19 cellular contexts compared by ENCODE assay signal in genomic region chr1:111480682-111481081, GRCh38. TPM values are rescaled to one million over a fixed set of nuclear protein-coding genes. Genes with fewer than 3 reads are reported as not detected.
"Had no signal": no experiment of that assay in that cellular context is flagged by ENCODE, and none has a peak within 500 bp of the region (broad histone marks: within the 10 kb centered on the region; RNA-seq: fewer than 3 reads in every experiment).

No MANE protein-coding gene starts in this region.

- H3K36me3 ChIP-seq: right atrium auricular region, uterus had no signal

- H3K4me3 ChIP-seq: right atrium auricular region, tibial artery, uterus had no signal

- H3K9me3 Mint-ChIP-seq: natural killer cell treated with Interleukin-12 subunit alpha and Interleukin-12 subunit beta and Interleukin-15 and Interleukin-18, amount 100 ng/mL, for 72 hours; stimulated activated naive B cell treated with anti-CD40 and anti-IgM and Interleukin-4, amounts not matched to agents 10 μg/mL and 1 μg/mL and 100 μg/mL, for 72 hours had no signal

- H3K4me1 ChIP-seq: uterus had no signal

- H3K27ac Mint-ChIP-seq: activated T-helper 17 cell treated with anti-CD3 and anti-CD28 coated beads, Interleukin-2, amount 50 U/mL, for 72 hours; natural killer cell treated with Interleukin-12 subunit alpha and Interleukin-12 subunit beta and Interleukin-15 and Interleukin-18, amount 100 ng/mL, for 72 hours; progenitor cell of endocrine pancreas; stimulated activated naive B cell treated with anti-CD40 and anti-IgM and Interleukin-4, amounts not matched to agents 10 μg/mL and 1 μg/mL and 100 μg/mL, for 72 hours had no signal

- ATAC-seq: activated T-helper 17 cell treated with anti-CD3 and anti-CD28 coated beads, Interleukin-2, amount 50 U/mL, for 72 hours; natural killer cell treated with Interleukin-12 subunit alpha and Interleukin-12 subunit beta and Interleukin-15 and Interleukin-18, amount 100 ng/mL, for 72 hours; stimulated activated naive B cell treated with anti-CD40 and anti-IgM and Interleukin-4, amounts not matched to agents 10 μg/mL and 1 μg/mL and 100 μg/mL, for 72 hours had no signal

- H3K4me3 Mint-ChIP-seq: activated T-helper 17 cell treated with anti-CD3 and anti-CD28 coated beads, Interleukin-2, amount 50 U/mL, for 72 hours; natural killer cell treated with Interleukin-12 subunit alpha and Interleukin-12 subunit beta and Interleukin-15 and Interleukin-18, amount 100 ng/mL, for 72 hours; stimulated activated naive B cell treated with anti-CD40 and anti-IgM and Interleukin-4, amounts not matched to agents 10 μg/mL and 1 μg/mL and 100 μg/mL, for 72 hours had no signal

- H3K27me3 Mint-ChIP-seq: activated T-helper 17 cell treated with anti-CD3 and anti-CD28 coated beads, Interleukin-2, amount 50 U/mL, for 72 hours; natural killer cell treated with Interleukin-12 subunit alpha and Interleukin-12 subunit beta and Interleukin-15 and Interleukin-18, amount 100 ng/mL, for 72 hours; progenitor cell of endocrine pancreas; stimulated activated naive B cell treated with anti-CD40 and anti-IgM and Interleukin-4, amounts not matched to agents 10 μg/mL and 1 μg/mL and 100 μg/mL, for 72 hours had no signal

- H3K9me3 ChIP-seq: right atrium auricular region, tibial artery, uterus had no signal

- H3K27me3 ChIP-seq: right atrium auricular region, tibial artery, uterus had no signal

- H3K27ac ChIP-seq: epithelial cell of prostate, right atrium auricular region, tibial artery, uterus had no signal

- DNase-seq: activated naive CD4-positive, alpha-beta T cell treated with Interleukin-2 at 50 U/mL for 16 hours; aorta; foreskin melanocyte; kidney glomerular epithelial cell; left ventricle myocardium superior; mesenchymal stem cell; nucleus accumbens; stimulated activated CD4-positive, alpha-beta T cell treated with anti-CD3 and anti-CD28 coated beads, Interleukin-2, amount 100 ng/mL, for 48 hours; stimulated activated naive B cell treated with anti-CD40 and anti-IgM and Interleukin-4, amounts not matched to agents 10 μg/mL and 1 μg/mL and 100 μg/mL, for 72 hours; tibial artery; uterus had no signal

RNA-seq across cellular contexts. Expression of gene ADORA3, which starts 22.8 kb away (rescaled TPM):
- total RNA-seq: activated T-helper 17 cell treated with anti-CD3 and anti-CD28 coated beads, Interleukin-2, amount 50 U/mL, for 72 hours; chondrocyte; fibroblast of lung; natural killer cell treated with Interleukin-12 subunit alpha and Interleukin-12 subunit beta and Interleukin-15 and Interleukin-18, amount 100 ng/mL, for 72 hours; progenitor cell of endocrine pancreas had no signal

RNA-seq across cellular contexts. Expression of gene TMIGD3, which starts 22.8 kb away (rescaled TPM):
- total RNA-seq: chondrocyte; dermis microvascular lymphatic vessel endothelial cell; fibroblast of lung; natural killer cell treated with Interleukin-12 subunit alpha and Interleukin-12 subunit beta and Interleukin-15 and Interleukin-18, amount 100 ng/mL, for 72 hours; progenitor cell of endocrine pancreas had no signal
